10 cellular contexts compared by ENCODE assay signal in genomic region chr1:153652795-153653507, GRCh38. TPM values are rescaled to one million over a fixed set of nuclear protein-coding genes. Genes with fewer than 3 reads are reported as not detected.
A peak's percentile ranks its signal among the peaks of the same experiment; 100 is the strongest.
DNase-seq lines count a peak whose midpoint lies in the region; ATAC-seq and TF ChIP-seq lines count a peak whose summit lies in the region.
"Had no signal": no experiment of that assay in that cellular context is flagged by ENCODE, and none has a peak within 500 bp of the region (broad histone marks: within the 10 kb centered on the region; RNA-seq: fewer than 3 reads in every experiment).

No MANE protein-coding gene starts in this region.

- 55% methylated on average over 3 of the region's 3 CpGs for WGBS in esophagus muscularis mucosa

- ATAC-seq in mucosa of descending colon = peak; percentile 69
- ATAC-seq in GM21786 (IDR thresholded peaks at IDR 0.05; ENCODE audit: unreplicated experiment) = no peak

- H3K4me1 ChIP-seq in esophagus muscularis mucosa (peaks cover 0 to 16% (median 3%) of the 10 kb centered on the region in 4 donors), mucosa of descending colon (ENCODE audit: low read depth) (peaks cover 7% of the 10 kb centered on the region)

- no peaks in the 10 kb centered on the region for H3K27me3 ChIP-seq in esophagus muscularis mucosa
- H3K27me3 ChIP-seq: BLaER1 had no signal

- H3K9me3 ChIP-seq in esophagus muscularis mucosa (no peaks in the 10 kb centered on the region), mucosa of descending colon (no peaks in the 10 kb centered on the region)
- H3K9me3 ChIP-seq: BLaER1 had no signal

- no peak for TF ChIP-seq EP300 in esophagus muscularis mucosa (IDR thresholded peaks at IDR 0.05)

- intact Hi-C loops in esophagus muscularis mucosa (cut with DNase I) (loop anchor here (10.0 kb wide), 1 partner anchor 78 kb away; no protein-coding TSS in a partner anchor), mucosa of descending colon (cut with DNase I, micrococcal nuclease) (no loop called here)

- peak overlapping the region in 3 of 4 donors; percentile 8 to 46 (median 39) for H3K27ac ChIP-seq in esophagus muscularis mucosa (replicated peaks in 1 of 4)
- H3K27ac ChIP-seq: BLaER1 had no signal

- DNase-seq in AG08396 (ENCODE audit: low spot score) = peak; percentile 62
- peak; percentile 42 for DNase-seq in RPMI7951 (ENCODE audit: low read depth)
- DNase-seq in esophagus muscularis mucosa (ENCODE audit: extremely low spot score) = no peak
- peak in 1 of 3 donors; percentile 50 for DNase-seq in mucosa of descending colon
- no peak for DNase-seq in pons (ENCODE audit: low spot score)
- DNase-seq in NCI-H1092 treated with DMSO at 0.1 percent for 48 hours (lab: John Stamatoyannopoulos, UW) = no peak
- no peak for DNase-seq in NCI-H2196 (lab: John Stamatoyannopoulos, UW; ENCODE audit: unreplicated experiment)
- DNase-seq: head of caudate nucleus had no signal

- no peak for TF ChIP-seq CTCF in esophagus muscularis mucosa (IDR thresholded peaks at IDR 0.05)
- TF ChIP-seq CTCF in mucosa of descending colon (IDR thresholded peaks at IDR 0.05) = no peak

- TF ChIP-seq POLR2A in esophagus muscularis mucosa (IDR thresholded peaks at IDR 0.05; ENCODE audit: low read depth) = no peak

- H3K36me3 ChIP-seq in esophagus muscularis mucosa = no peaks in the 10 kb centered on the region
- no peaks in the 10 kb centered on the region for H3K36me3 ChIP-seq in mucosa of descending colon (ENCODE audit: low read depth)
- H3K36me3 ChIP-seq: BLaER1 had no signal

- H3K4me3 ChIP-seq in esophagus muscularis mucosa (no peak overlapping the region), mucosa of descending colon (no peak overlapping the region)
- H3K4me3 ChIP-seq: BLaER1 had no signal

RNA-seq across cellular contexts. Expression of gene SNAPIN, which starts 5.6 kb away (rescaled TPM):
- total RNA-seq in RPMI7951 (2014; rRNA removed; shearing (Covaris generic)) = 74.9 and 75.2 TPM in 2 replicates
- total RNA-seq in esophagus muscularis mucosa (10 to 100 TPM; 47.8 to 71.9 (median 63.3) TPM), mucosa of descending colon (10 to 100 TPM; 22.6 to 33.7 (median 25.4) TPM)

RNA-seq across cellular contexts. Expression of gene ILF2, which starts 17.8 kb away (rescaled TPM):
- total RNA-seq in RPMI7951 (2014; rRNA removed; shearing (Covaris generic)) = 295 and 309 TPM in 2 replicates
- total RNA-seq in esophagus muscularis mucosa (100 to 1,000 TPM in 1 of 4 donors, 10 to 100 TPM in 3; 43.6 to 102 (median 64.7) TPM), mucosa of descending colon (100 to 1,000 TPM in 1 of 3 donors, 10 to 100 TPM in 2; 78.4 to 126 (median 81.3) TPM)

RNA-seq across cellular contexts. Expression of gene CHTOP, which starts 19.1 kb away (rescaled TPM):
- total RNA-seq in RPMI7951 (2014; rRNA removed; shearing (Covaris generic)) = 34.7 and 35.0 TPM in 2 replicates
- total RNA-seq in esophagus muscularis mucosa = 10 to 100 TPM; 34.5 to 43.8 (median 37.6) TPM
- total RNA-seq in mucosa of descending colon = 10 to 100 TPM; 64.2 to 71.8 (median 71.6) TPM

RNA-seq across cellular contexts. Expression of gene S100A1, which starts 24.7 kb away (rescaled TPM):
- 4.7 and 5.1 TPM in 2 replicates for total RNA-seq in RPMI7951 (2014; rRNA removed; shearing (Covaris generic))
- total RNA-seq in esophagus muscularis mucosa (10 to 100 TPM in 2 of 4 donors, 1 to 10 TPM in 2; 4.3 to 17.9 (median 9.2) TPM), mucosa of descending colon (1 to 10 TPM in 2 of 3 donors, under 1 TPM in 1; 0.20 to 5.6 (median 2.4) TPM)

RNA-seq across cellular contexts. Expression of gene NPR1, which starts 25.5 kb away (rescaled TPM):
- total RNA-seq in RPMI7951 (2014; rRNA removed; shearing (Covaris generic)) = not detected in 2 replicates
- 10 to 100 TPM; 24.9 to 67.1 (median 49.8) TPM for total RNA-seq in esophagus muscularis mucosa
- total RNA-seq in mucosa of descending colon = 10 to 100 TPM in 1 of 3 donors, 1 to 10 TPM in 2; 2.3 to 16.4 (median 6.0) TPM

Comparison
In these comparisons a context has a peak if more than half of its experiments do, and no peak if none do; other contexts are left out.
1. DNase-seq: peak in AG08396 (single experiment) and RPMI7951 (single experiment); none in esophagus muscularis mucosa (single experiment), pons (single experiment), NCI-H1092 treated with DMSO at 0.1 percent for 48 hours (single experiment) and NCI-H2196 (single experiment).